In genomic region chrX:119486745-119487144, GRCh38 we compare ENCODE assay signal across 25 cellular contexts. TPM values are rescaled to one million over a fixed set of nuclear protein-coding genes. Genes with fewer than 3 reads are reported as not detected.
A peak's percentile ranks its signal among the peaks of the same experiment; 100 is the strongest.
DNase-seq lines count a peak whose midpoint lies in the region; ATAC-seq, FAIRE-seq and TF ChIP-seq lines count a peak whose summit lies in the region.
"Had no signal": no experiment of that assay in that cellular context is flagged by ENCODE, and none has a peak within 500 bp of the region (broad histone marks: within the 10 kb centered on the region; RNA-seq: fewer than 3 reads in every experiment).

No MANE protein-coding gene starts in this region.

- 75% methylated on average over 8 of the region's 11 CpGs for WGBS in HepG2 (ENCODE audit: low lambda C conversion rate)
- WGBS in right lobe of liver (ENCODE audit: insufficient coverage, low coverage, low lambda C conversion rate, missing lambda C conversion rate): 40% methylated on average over 2 of the region's 11 CpGs

- H2AFZ ChIP-seq in HepG2 (ENCODE audit: low read length): no peak overlapping the region
- H2AFZ ChIP-seq: GM23338 had no signal

- H3K79me2 ChIP-seq in HepG2 (ENCODE audit: insufficient read depth, low read length): no peaks in the 10 kb centered on the region

- POLR2A ChIA-PET in HepG2 (lab: Yijun Ruan, JAX): interaction anchor here (1.0 to 1.1 kb wide), 2 partner anchors 9 to 25 kb away, joined by 3 read pairs; no protein-coding TSS in a partner anchor

- no peak for TF ChIP-seq RAD21 in HepG2 (CRISPR knock-in tag; IDR thresholded peaks at IDR 0.05)

- no peak overlapping the region for H3K4me3 ChIP-seq in HepG2 (replicated peaks in 1 of 3; ENCODE audit: insufficient read depth in 1 of 3, low read depth in 2 of 3, low read length in 3 of 3)
- H3K4me3 ChIP-seq in right lobe of liver: no peak overlapping the region
- H3K4me3 ChIP-seq in mucosa of descending colon: no peak overlapping the region
- no peak overlapping the region for H3K4me3 ChIP-seq in SJCRH30
- H3K4me3 ChIP-seq: BLaER1 treated with 17β-estradiol and CSF1 and Interleukin-3, amounts not matched to agents 10 nM and 100 nM; GM12878; GM23338 had no signal

- H3K9ac ChIP-seq in HepG2 (ENCODE audit: insufficient read depth, low read depth, low read length): no peak overlapping the region
- H3K9ac ChIP-seq: BLaER1 treated with 17β-estradiol and CSF1 and Interleukin-3, amounts not matched to agents 10 nM and 100 nM had no signal

- FAIRE-seq in HepG2 (lab: Jason Lieb, UNC): no peak
- FAIRE-seq: A204.1, D721Med, GM12878, GM19239 had no signal

- no peaks in the 10 kb centered on the region for H4K20me1 ChIP-seq in HepG2 (ENCODE audit: insufficient read depth, low read length)
- H4K20me1 ChIP-seq: BLaER1 treated with 17β-estradiol and CSF1 and Interleukin-3, amounts not matched to agents 10 nM and 100 nM had no signal

- no peak for ATAC-seq in HepG2
- ATAC-seq in right lobe of liver: no peak
- ATAC-seq in mucosa of descending colon: peak; percentile 13
- ATAC-seq: GM12878, GM23338, HCT116 had no signal

- H3K27ac ChIP-seq in HepG2 (ENCODE audit: extremely low read length, insufficient read depth, low read length): no peak overlapping the region
- H3K27ac ChIP-seq in right lobe of liver: no peak overlapping the region
- H3K27ac ChIP-seq in VCaP: peak overlapping the region; percentile 49; the same call in 1 of the 2 replicates
- H3K27ac ChIP-seq in SJCRH30: no peak overlapping the region
- H3K27ac ChIP-seq: 22Rv1; BLaER1 treated with 17β-estradiol and CSF1 and Interleukin-3, amounts not matched to agents 10 nM and 100 nM had no signal

- DNase-seq in HepG2 (ENCODE audit: low spot score) (no peak), right lobe of liver (no peak), mucosa of descending colon (no peak), NCI-H748 treated with DMSO at 0.1 percent for 48 hours (lab: John Stamatoyannopoulos, UW) (no peak), ACHN (no peak), SJCRH30 (no peak)
- DNase-seq in activated CD4-positive, alpha-beta T cell treated with anti-CD3 and anti-CD28 coated beads, Interleukin-2, amount 50 U/mL, for 48 hours: no peak
- DNase-seq: AML-193; BE2C; CD4-positive, alpha-beta T cell; CD8-positive, alpha-beta memory T cell; DMS 273 treated with DMSO at 0.1 percent for 48 hours; DMS79; EL; GDM1; H9 had no signal

- H3K36me3 ChIP-seq in HepG2 (replicated peaks in 1 of 2; ENCODE audit: control insufficient read depth in 1 of 2, insufficient read depth in 2 of 2, low read length in 2 of 2) (no peaks in the 10 kb centered on the region), right lobe of liver (no peaks in the 10 kb centered on the region), mucosa of descending colon (ENCODE audit: low read depth) (no peaks in the 10 kb centered on the region), SJCRH30 (no peaks in the 10 kb centered on the region)
- H3K36me3 ChIP-seq: BE2C; BLaER1 treated with 17β-estradiol and CSF1 and Interleukin-3, amounts not matched to agents 10 nM and 100 nM had no signal

- intact Hi-C loops in HepG2 (cut with micrococcal nuclease; ENCODE audit: unreplicated experiment) (no loop called here), right lobe of liver (cut with DNase I) (no loop called here), mucosa of descending colon (cut with DNase I, micrococcal nuclease) (no loop called here)

- no TSS peak for BruUV-seq in HepG2 (replicated peaks; lab: Mats Ljungman, UMichigan)

- H3K4me2 ChIP-seq in HepG2 (ENCODE audit: low read depth, low read length): no peak overlapping the region
- H3K4me2 ChIP-seq: BLaER1 treated with 17β-estradiol and CSF1 and Interleukin-3, amounts not matched to agents 10 nM and 100 nM; GM23338 had no signal

- H3K27me3 ChIP-seq in HepG2 (ENCODE audit: control insufficient read depth in 1 of 2, insufficient read depth in 2 of 2, low read length in 2 of 2) (no peaks in the 10 kb centered on the region), right lobe of liver (no peaks in the 10 kb centered on the region), SJCRH30 (no peaks in the 10 kb centered on the region)
- H3K27me3 ChIP-seq: BE2C; BLaER1 treated with 17β-estradiol and CSF1 and Interleukin-3, amounts not matched to agents 10 nM and 100 nM had no signal

- H3K9me3 ChIP-seq in HepG2 (ENCODE audit: low read length) (no peaks in the 10 kb centered on the region), right lobe of liver (no peaks in the 10 kb centered on the region), mucosa of descending colon (no peaks in the 10 kb centered on the region), SJCRH30 (replicated peaks) (no peaks in the 10 kb centered on the region)
- H3K9me3 ChIP-seq: BE2C; BLaER1 treated with 17β-estradiol and CSF1 and Interleukin-3, amounts not matched to agents 10 nM and 100 nM had no signal

- TF ChIP-seq EP300 in HepG2 (IDR thresholded peaks at IDR 0.05; ENCODE audit: low read depth in 2 of 2, low read length in 2 of 2) (no peak), HepG2 (CRISPR knock-in tag; IDR thresholded peaks at IDR 0.05; ENCODE audit: borderline replicate concordance) (no peak)

- TF ChIP-seq POLR2A in HepG2 (IDR thresholded peaks at IDR 0.05; ENCODE audit: insufficient read depth in 1 of 2, low read depth in 2 of 2, low read length in 2 of 2) (0 out of 4 replicates have a peak, but pooled peaks of 1 of the 2 experiments have one; percentile 21), right lobe of liver (IDR thresholded peaks at IDR 0.05) (no peak)

- in situ Hi-C loops in HepG2 (cut with HindIII; ENCODE audit: extremely low pct_ligation_motif_present, low pct_unique_long_range_greater_than_20kb): no loop called here
- in situ Hi-C loops in ACHN (cut with HindIII; ENCODE audit: low pct_ligation_motif_present, low pct_unique_long_range_greater_than_20kb, low sequenced_read_pairs): no loop called here

- TF ChIP-seq CTCF in HepG2 (CRISPR knock-in tag; IDR thresholded peaks at IDR 0.05) (no peak), right lobe of liver (IDR thresholded peaks at IDR 0.05) (no peak), VCaP (conservative IDR thresholded peaks at IDR 0.05) (no peak), mucosa of descending colon (IDR thresholded peaks at IDR 0.05) (no peak)

- H3K4me1 ChIP-seq in HepG2 (ENCODE audit: insufficient read depth, low read length) (peaks cover 1% of the 10 kb centered on the region), right lobe of liver (peaks cover 0 to 7% (median 0%) of the 10 kb centered on the region in 4 donors), mucosa of descending colon (ENCODE audit: low read depth) (no peaks in the 10 kb centered on the region), SJCRH30 (no peaks in the 10 kb centered on the region)

- CTCF ChIA-PET in HepG2 (lab: Yijun Ruan, JAX; ENCODE audit: low intra/inter-chr PET ratio, low total read pairs): no interaction called here

TF ChIP-seq in HepG2, 621 proteins besides CTCF, POLR2A, EP300 and RAD21:
- TF ChIP-seq NFYB (CRISPR knock-in tag; IDR thresholded peaks at IDR 0.05): 0 out of 2 replicates have a peak, but pooled peaks have one; percentile 18
- no peak for TF ChIP-seq KLF9 (CRISPR knock-in tag; IDR thresholded peaks at IDR 0.05; ENCODE audit: low read depth)

RNA-seq across cellular contexts. Expression of gene SLC25A5, which starts 18.5 kb away (rescaled TPM):
- 300 and 472 TPM in 2 replicates for total RNA-seq in HepG2 (2016; rRNA removed; fragmentation: Illumina TruSeq; extraction: Trizol)
- 168 and 187 TPM in 2 replicates for total RNA-seq in HepG2 (2016; cell fraction: cytosol; rRNA removed; fragmentation: Illumina TruSeq; extraction: Trizol; ENCODE audit: low read depth)
- total RNA-seq in HepG2 (2016; cell fraction: insoluble cytoplasmic fraction; rRNA removed; fragmentation: Illumina TruSeq; extraction: Trizol): 312 and 459 TPM in 2 replicates
- total RNA-seq in HepG2 (2016; cell fraction: membrane; rRNA removed; fragmentation: Illumina TruSeq; extraction: Trizol): 296 and 308 TPM in 2 replicates
- total RNA-seq in HepG2 (2016; cell fraction: nucleus; rRNA removed; fragmentation: Illumina TruSeq; extraction: Trizol): 148 TPM in 2 replicates
- 356 and 402 TPM in 2 replicates for polyA plus RNA-seq in HepG2 (2011; rRNA removed)
- polyA plus RNA-seq in HepG2 (2011; cell fraction: cytosol; rRNA removed): 679 and 773 TPM in 2 replicates
- 192 and 211 TPM in 2 replicates for polyA plus RNA-seq in HepG2 (2011; cell fraction: nucleus; rRNA removed)
- 586 and 628 TPM in 2 replicates for polyA plus RNA-seq in HepG2 (2012)
- polyA plus RNA-seq in HepG2 (2016; cell fraction: cytosol; fragmentation: Illumina TruSeq; extraction: Trizol; ENCODE audit: low read depth): 295 and 308 TPM in 2 replicates
- 691 and 717 TPM in 2 replicates for polyA plus RNA-seq in HepG2 (2016; cell fraction: insoluble cytoplasmic fraction; fragmentation: Illumina TruSeq; extraction: Trizol; ENCODE audit: low read depth)
- 394 and 413 TPM in 2 replicates for polyA plus RNA-seq in HepG2 (2016; cell fraction: membrane; fragmentation: Illumina TruSeq; extraction: Trizol; ENCODE audit: low read depth)
- 277 and 278 TPM in 2 replicates for polyA plus RNA-seq in HepG2 (2016; cell fraction: nucleus; fragmentation: Illumina TruSeq; extraction: Trizol; ENCODE audit: insufficient read depth, low read depth)
- polyA minus RNA-seq in HepG2 (2011; rRNA and poly(A)+ RNA removed; ENCODE audit: low replicate concordance): 640 and 785 TPM in 2 replicates
- polyA minus RNA-seq in HepG2 (2011; cell fraction: cytosol; rRNA and poly(A)+ RNA removed): 273 and 289 TPM in 2 replicates
- polyA minus RNA-seq in HepG2 (2011; cell fraction: nucleus; rRNA and poly(A)+ RNA removed): 64.6 and 78.3 TPM in 2 replicates
- 100 to 1,000 TPM; 168 to 296 (median 223) TPM for total RNA-seq in right lobe of liver
- 1,000 to 10,000 TPM in 2 of 3 donors, 100 to 1,000 TPM in 1; 599 to 1,194 (median 1,087) TPM for total RNA-seq in mucosa of descending colon
- 712 and 739 TPM in 2 replicates for total RNA-seq in SJCRH30 (2014; rRNA removed; shearing (Covaris generic))
